Comparison of ENCODE assay signal across 9 cellular contexts in the genomic region with DNA sequence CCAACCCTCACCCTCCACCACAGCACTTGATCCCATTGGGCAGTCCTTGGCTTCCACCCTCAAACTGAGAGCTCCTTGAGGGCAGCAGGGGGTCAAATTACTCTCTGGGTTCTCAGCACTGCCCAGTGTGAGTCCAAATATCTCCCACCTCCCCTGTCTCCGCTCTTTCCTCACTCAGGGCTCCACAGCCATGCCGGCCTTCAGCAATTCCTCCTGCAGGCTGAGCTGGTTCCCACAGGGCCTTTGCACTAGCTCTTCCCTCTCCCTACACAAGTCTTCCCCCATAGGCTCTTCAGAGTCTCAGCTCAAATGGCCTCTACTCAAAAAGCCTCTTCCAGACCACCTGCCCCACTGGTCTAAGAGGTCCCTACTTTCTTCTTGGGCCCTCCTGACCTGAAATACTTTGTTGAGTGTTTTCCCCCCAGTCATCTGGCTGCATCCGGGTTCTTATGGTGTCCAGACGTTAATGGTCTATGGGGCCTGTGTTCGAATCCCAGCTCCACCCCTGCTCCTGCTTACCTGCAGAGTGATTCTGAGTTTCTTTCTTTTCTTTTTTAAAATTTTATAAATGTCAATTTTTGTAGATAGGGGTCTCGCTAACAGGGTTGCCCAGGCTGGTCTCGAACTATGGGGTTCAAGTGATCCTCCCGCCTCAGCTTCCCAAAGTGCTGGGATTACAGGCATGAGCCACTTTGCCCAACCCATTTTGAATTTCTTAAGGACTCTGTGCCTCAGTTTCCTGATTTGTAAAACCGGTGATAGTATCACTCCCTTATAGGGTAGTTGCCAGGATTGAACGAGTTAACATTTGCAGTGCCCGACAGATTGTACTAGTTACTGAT. TPM values are rescaled to one million over a fixed set of nuclear protein-coding genes. Genes with fewer than 3 reads are reported as not detected.
DNase-seq lines count a peak whose midpoint lies in the region; ATAC-seq and TF ChIP-seq lines count a peak whose summit lies in the region.
"Had no signal": no experiment of that assay in that cellular context is flagged by ENCODE, and none has a peak within 500 bp of the region (broad histone marks: within the 10 kb centered on the region; RNA-seq: fewer than 3 reads in every experiment).

No MANE protein-coding gene starts in this region.

- H3K9me3 ChIP-seq in body of pancreas, result no peaks in the 10 kb centered on the region
- peaks cover 0 to 11% (median 0%) of the 10 kb centered on the region in 4 donors for H3K9me3 ChIP-seq in tibial nerve

- H3K27me3 ChIP-seq in body of pancreas (no peaks in the 10 kb centered on the region), tibial nerve (peaks cover 0 to 7% of the 10 kb centered on the region in 2 donors)

- intact Hi-C loops in body of pancreas (cut with DNase I), result loop anchor here (10.0 kb wide), 1 partner anchor 78 kb away; no protein-coding TSS in a partner anchor

- peak overlapping the region; percentile 92 for H3K27ac Mint-ChIP-seq in memory B cell

- peaks cover 35% of the 10 kb centered on the region for H3K4me1 ChIP-seq in body of pancreas
- H3K4me1 ChIP-seq in tibial nerve, result peaks cover 0 to 46% (median 11%) of the 10 kb centered on the region in 4 donors

- H3K4me3 Mint-ChIP-seq in activated T-cell treated with anti-CD3 and anti-CD28 coated beads, Interleukin-2, amount 50 U/mL, for 4 hours, result peak overlapping the region; percentile 90
- peak overlapping the region; percentile 91 for H3K4me3 Mint-ChIP-seq in memory B cell

- no peak for ATAC-seq in activated T-cell treated with anti-CD3 and anti-CD28 coated beads, Interleukin-2, amount 50 U/mL, for 4 hours
- no peak for ATAC-seq in body of pancreas
- ATAC-seq in memory B cell (ENCODE audit: low read depth), result no peak
- ATAC-seq in GM19397 (IDR thresholded peaks at IDR 0.05; ENCODE audit: unreplicated experiment), result no peak

- H3K27me3 Mint-ChIP-seq in activated T-cell treated with anti-CD3 and anti-CD28 coated beads, Interleukin-2, amount 50 U/mL, for 4 hours (ENCODE audit: low read depth), result no peaks in the 10 kb centered on the region
- no peaks in the 10 kb centered on the region for H3K27me3 Mint-ChIP-seq in memory B cell

- TF ChIP-seq POLR2A in body of pancreas (IDR thresholded peaks at IDR 0.05) (no peak), tibial nerve (IDR thresholded peaks at IDR 0.05) (no peak)

- peaks cover 8% of the 10 kb centered on the region for H3K36me3 Mint-ChIP-seq in activated T-cell treated with anti-CD3 and anti-CD28 coated beads, Interleukin-2, amount 50 U/mL, for 4 hours (ENCODE audit: insufficient read depth)
- H3K36me3 Mint-ChIP-seq in memory B cell, result no peaks in the 10 kb centered on the region

- H3K4me3 ChIP-seq in body of pancreas (peak overlapping the region in 1 of 2 donors; percentile 80), tibial nerve (peak overlapping the region; percentile 33 to 88 (median 69))

- WGBS in body of pancreas, 2 donors, result 61 to 63% methylated on average over 11 of the region's 11 CpGs
- WGBS in tibial nerve, 2 donors, result 65 to 71% methylated on average over 11 of the region's 11 CpGs

- H3K27ac ChIP-seq in body of pancreas (peak overlapping the region; percentile 79 to 92 (median 90)), tibial nerve (peak overlapping the region in 3 of 4 donors; percentile 92 to 96 (median 93))

- TF ChIP-seq CTCF in body of pancreas (IDR thresholded peaks at IDR 0.05) (no peak), tibial nerve (IDR thresholded peaks at IDR 0.05) (no peak)

- H3K4me1 Mint-ChIP-seq in activated T-cell treated with anti-CD3 and anti-CD28 coated beads, Interleukin-2, amount 50 U/mL, for 4 hours (ENCODE audit: low read depth), result peaks cover 41% of the 10 kb centered on the region
- H3K4me1 Mint-ChIP-seq in memory B cell, result peaks cover 24% of the 10 kb centered on the region

- no peak for DNase-seq in activated T-cell treated with anti-CD3 and anti-CD28 coated beads, Interleukin-2, amount 50 U/mL, for 4 hours
- no peak for DNase-seq in activated T-cell treated with anti-CD3 and anti-CD28 coated beads, Interleukin-2, amount 50 U/mL, for 48 hours
- DNase-seq in body of pancreas (no peak), memory B cell (ENCODE audit: low spot score in 2 of 2) (no peak), tibial nerve (ENCODE audit: low spot score in 2 of 2) (no peak), NCI-H526 treated with DMSO at 0.1 percent for 48 hours (lab: John Stamatoyannopoulos, UW) (no peak), NCI-H774 (lab: John Stamatoyannopoulos, UW) (no peak)
- DNase-seq: COR-L47 had no signal

- no peaks in the 10 kb centered on the region for H3K36me3 ChIP-seq in body of pancreas (replicated peaks in 1 of 2; ENCODE audit: insufficient read depth in 1 of 2, low read depth in 2 of 2)
- H3K36me3 ChIP-seq in tibial nerve, result no peaks in the 10 kb centered on the region

- no peaks in the 10 kb centered on the region for H3K9me3 Mint-ChIP-seq in activated T-cell treated with anti-CD3 and anti-CD28 coated beads, Interleukin-2, amount 50 U/mL, for 4 hours
- no peaks in the 10 kb centered on the region for H3K9me3 Mint-ChIP-seq in memory B cell

- TF ChIP-seq EP300 in tibial nerve (IDR thresholded peaks at IDR 0.05), result no peak

RNA-seq across cellular contexts. Expression of a gene that starts 1.0 kb away (rescaled TPM):
- total RNA-seq in activated T-cell treated with anti-CD3 and anti-CD28 coated beads, Interleukin-2, amount 50 U/mL, for 4 hours, result 100 to 1,000 TPM; 110 to 143 (median 140) TPM
- total RNA-seq in body of pancreas, result 100 to 1,000 TPM in 1 of 2 donors, 10 to 100 TPM in 1; 29.7 to 236 TPM
- 10 to 100 TPM; 19.2 to 43.3 (median 39.3) TPM for total RNA-seq in tibial nerve

RNA-seq across cellular contexts. Expression of a gene that starts 44.2 kb away (rescaled TPM):
- 100 to 1,000 TPM; 109 to 111 (median 111) TPM for total RNA-seq in activated T-cell treated with anti-CD3 and anti-CD28 coated beads, Interleukin-2, amount 50 U/mL, for 4 hours
- 10 to 100 TPM; 20.1 to 29.1 TPM for total RNA-seq in body of pancreas
- total RNA-seq in tibial nerve, result 10 to 100 TPM; 27.7 to 41.4 (median 31.5) TPM
